Comparison of ENCODE assay signal across 26 cellular contexts in genomic region chr16:85357323-85357722, GRCh38.
"Had no signal": no experiment of that assay in that cellular context is flagged by ENCODE, and none has a peak within 500 bp of the region (broad histone marks: within the 10 kb centered on the region; RNA-seq: fewer than 3 reads in every experiment).

No MANE protein-coding gene starts in this region.

- ATAC-seq: esophagus mucosa; gastrocnemius medialis; left lobe of liver; naive thymus-derived CD4-positive, alpha-beta T cell; right cardiac atrium; stimulated activated naive B cell treated with anti-CD40 and anti-IgM and Interleukin-4, amounts not matched to agents 10 μg/mL and 1 μg/mL and 100 μg/mL, for 72 hours had no signal

- H3K4me3 ChIP-seq: colonic mucosa, gastrocnemius medialis, lung, neural progenitor cell, prostate gland, sigmoid colon, spleen, thoracic aorta, tibial nerve had no signal

- H3K27me3 Mint-ChIP-seq: naive thymus-derived CD4-positive, alpha-beta T cell; stimulated activated naive CD8-positive, alpha-beta T cell treated with anti-CD3 and anti-CD28 coated beads, Interleukin-15, Interleukin-2, amounts not matched to agents 100 ng/mL and 50 ng/mL, for 24 hours had no signal

- H3K9me3 Mint-ChIP-seq: dendritic cell treated with granulocyte-macrophage colony-stimulating factor and Interleukin-4, amounts not matched to agents 40 ng/mL and 50 ng/mL, for 4 days; nephron; stimulated activated naive CD8-positive, alpha-beta T cell treated with anti-CD3 and anti-CD28 coated beads, Interleukin-15, Interleukin-2, amounts not matched to agents 100 ng/mL and 50 ng/mL, for 24 hours had no signal

- H3K36me3 ChIP-seq: colonic mucosa, gastrocnemius medialis, neural progenitor cell, prostate gland, sigmoid colon, spleen, thoracic aorta, tibial nerve had no signal

- H3K9me3 ChIP-seq: colonic mucosa, gastrocnemius medialis, prostate gland, sigmoid colon, thoracic aorta, tibial nerve had no signal

- DNase-seq: colonic mucosa; effector CD8-positive, alpha-beta T cell; endodermal cell; foreskin fibroblast; gastrocnemius medialis; head of caudate nucleus; midbrain; naive thymus-derived CD4-positive, alpha-beta T cell; nucleus accumbens; sigmoid colon; spleen; stimulated activated CD4-positive, alpha-beta T cell treated with anti-CD3 and anti-CD28 coated beads, Interleukin-2, amount 100 ng/mL, for 48 hours; stimulated activated naive B cell treated with anti-CD40 and anti-IgM and Interleukin-4, amounts not matched to agents 10 μg/mL and 1 μg/mL and 100 μg/mL, for 72 hours had no signal

- H3K4me1 Mint-ChIP-seq: endodermal cell; stimulated activated naive B cell treated with anti-CD40 and anti-IgM and Interleukin-4, amounts not matched to agents 10 μg/mL and 1 μg/mL and 100 μg/mL, for 72 hours had no signal

- H3K9ac ChIP-seq: neural progenitor cell had no signal

- H3K36me3 Mint-ChIP-seq: memory B cell; naive thymus-derived CD4-positive, alpha-beta T cell had no signal

- H3K27ac Mint-ChIP-seq: dendritic cell treated with granulocyte-macrophage colony-stimulating factor and Interleukin-4, amounts not matched to agents 40 ng/mL and 50 ng/mL, for 4 days; endodermal cell; memory B cell; naive thymus-derived CD4-positive, alpha-beta T cell; neural progenitor cell; stimulated activated naive B cell treated with anti-CD40 and anti-IgM and Interleukin-4, amounts not matched to agents 10 μg/mL and 1 μg/mL and 100 μg/mL, for 72 hours; stimulated activated naive CD8-positive, alpha-beta T cell treated with anti-CD3 and anti-CD28 coated beads, Interleukin-15, Interleukin-2, amounts not matched to agents 100 ng/mL and 50 ng/mL, for 24 hours had no signal

- H3K27ac ChIP-seq: colonic mucosa, epithelial cell of prostate, gastrocnemius medialis, neural progenitor cell, prostate gland, sigmoid colon, spleen, thoracic aorta, tibial nerve had no signal

- H3K27me3 ChIP-seq: colonic mucosa, gastrocnemius medialis, neural progenitor cell, sigmoid colon, spleen, tibial nerve had no signal

- H2AFZ ChIP-seq: neural progenitor cell had no signal

- H3K4me2 ChIP-seq: neural progenitor cell had no signal

- H3K4me3 Mint-ChIP-seq: dendritic cell treated with granulocyte-macrophage colony-stimulating factor and Interleukin-4, amounts not matched to agents 40 ng/mL and 50 ng/mL, for 4 days; endodermal cell; memory B cell; naive thymus-derived CD4-positive, alpha-beta T cell; nephron; neural progenitor cell; stimulated activated naive B cell treated with anti-CD40 and anti-IgM and Interleukin-4, amounts not matched to agents 10 μg/mL and 1 μg/mL and 100 μg/mL, for 72 hours; stimulated activated naive CD8-positive, alpha-beta T cell treated with anti-CD3 and anti-CD28 coated beads, Interleukin-15, Interleukin-2, amounts not matched to agents 100 ng/mL and 50 ng/mL, for 24 hours had no signal
